20 cellular contexts compared by ENCODE assay signal in genomic region chr13:92538164-92538563, GRCh38.
A peak's percentile ranks its signal among the peaks of the same experiment; 100 is the strongest.
DNase-seq lines count a peak whose midpoint lies in the region; ATAC-seq, FAIRE-seq and TF ChIP-seq lines count a peak whose summit lies in the region.
"Had no signal": no experiment of that assay in that cellular context is flagged by ENCODE, and none has a peak within 500 bp of the region (broad histone marks: within the 10 kb centered on the region; RNA-seq: fewer than 3 reads in every experiment).

No MANE protein-coding gene starts in this region.

- no peaks in the 10 kb centered on the region for H3K27me3 ChIP-seq in mammary epithelial cell (ENCODE audit: insufficient read depth, low read length)
- no peaks in the 10 kb centered on the region for H3K27me3 ChIP-seq in K562 (ENCODE audit: control insufficient read depth in 2 of 2, insufficient read depth in 2 of 2, low read length in 2 of 2)
- H3K27me3 ChIP-seq: BLaER1 treated with 17β-estradiol and CSF1 and Interleukin-3, amounts not matched to agents 10 nM and 100 nM had no signal

- H3K9me3 ChIP-seq in mammary epithelial cell (replicated peaks; ENCODE audit: insufficient read depth, low read length) (no peaks in the 10 kb centered on the region), K562 (replicated peaks; ENCODE audit: control insufficient read depth, insufficient read depth, low read depth, low read length) (no peaks in the 10 kb centered on the region)
- H3K9me3 ChIP-seq: A549; BLaER1 treated with 17β-estradiol and CSF1 and Interleukin-3, amounts not matched to agents 10 nM and 100 nM; Caco-2 had no signal

- H3K27ac ChIP-seq in mammary epithelial cell (ENCODE audit: insufficient read depth, low read depth, low read length), result no peak overlapping the region
- H3K27ac ChIP-seq in K562 (ENCODE audit: extremely low read depth, low read depth, low read length), result no peak overlapping the region
- H3K27ac ChIP-seq: 22Rv1; A549; BLaER1 treated with 17β-estradiol and CSF1 and Interleukin-3, amounts not matched to agents 10 nM and 100 nM; C4-2B had no signal

- no peak overlapping the region for H3K9ac ChIP-seq in mammary epithelial cell (ENCODE audit: insufficient read depth, low read length)
- H3K9ac ChIP-seq in K562 (ENCODE audit: insufficient read depth in 1 of 2, low read depth in 2 of 2, low read length in 2 of 2), result no peak overlapping the region
- H3K9ac ChIP-seq: BLaER1 treated with 17β-estradiol and CSF1 and Interleukin-3, amounts not matched to agents 10 nM and 100 nM had no signal

- dilution Hi-C loops in mammary epithelial cell (cut with HindIII; ENCODE audit: low sequenced_read_pairs), result no loop called here

- H2AFZ ChIP-seq in mammary epithelial cell (ENCODE audit: low read depth, low read length) (no peak overlapping the region), K562 (ENCODE audit: low read depth, low read length) (no peak overlapping the region)

- H3K79me2 ChIP-seq in mammary epithelial cell (ENCODE audit: insufficient read depth, low read length) (no peaks in the 10 kb centered on the region), K562 (ENCODE audit: control insufficient read depth, insufficient read depth, low read length) (no peaks in the 10 kb centered on the region)

- DNase-seq in MCF 10A (ENCODE audit: unreplicated experiment), result no peak
- DNase-seq in mammary epithelial cell, result no peak
- DNase-seq in K562 (ENCODE audit: extremely low read depth in 1 of 4, low spot score in 3 of 4), result no peak
- DNase-seq in mesothelial cell of epicardium (ENCODE audit: low spot score in 2 of 2, unreplicated experiment in 2 of 2), result no peak
- DNase-seq in NAMALWA (ENCODE audit: low spot score), result no peak
- no peak for DNase-seq in HUDEP-2 (lab: John Stamatoyannopoulos, UW; ENCODE audit: unreplicated experiment in 76 of 76)
- DNase-seq: AML-193; Caco-2; Calu3; CD4-positive, alpha-beta T cell; CD8-positive, alpha-beta T cell; DMS79 treated with DMSO at 0.1 percent for 48 hours; GF-D8 had no signal

- FAIRE-seq in K562 (lab: Jason Lieb, UNC), result no peak
- FAIRE-seq: A549, GM12891, GM19239 had no signal

- H3K4me1 Mint-ChIP-seq in MCF 10A (ENCODE audit: insufficient read depth, unreplicated experiment), result peaks cover 16% of the 10 kb centered on the region
- peaks cover 15% of the 10 kb centered on the region for H3K4me1 Mint-ChIP-seq in mesothelial cell of epicardium
- H3K4me1 Mint-ChIP-seq: B cell had no signal

- intact Hi-C loops in MCF 10A (cut with micrococcal nuclease), result no loop called here
- intact Hi-C loops in mammary epithelial cell (cut with micrococcal nuclease), result no loop called here
- intact Hi-C loops in K562 (cut with micrococcal nuclease), result loop anchor here (10.0 kb wide), 1 partner anchor 667 kb away; no protein-coding TSS in a partner anchor

- CTCF ChIA-PET in MCF 10A (lab: Yijun Ruan, JAX), result no interaction called here
- CTCF ChIA-PET in mammary epithelial cell (lab: Charles Lee; ENCODE audit: low non-redundant PET), result no interaction called here
- CTCF ChIA-PET in K562 (lab: Yijun Ruan, JAX; ENCODE audit: low intra/inter-chr PET ratio), result no interaction called here

- H3K9me3 Mint-ChIP-seq in MCF 10A (ENCODE audit: unreplicated experiment) (peaks cover 14% of the 10 kb centered on the region), mesothelial cell of epicardium (peaks cover 38% of the 10 kb centered on the region)

- H3K27me3 Mint-ChIP-seq in MCF 10A (ENCODE audit: insufficient read depth, unreplicated experiment) (no peaks in the 10 kb centered on the region), mesothelial cell of epicardium (ENCODE audit: low read depth) (no peaks in the 10 kb centered on the region)
- H3K27me3 Mint-ChIP-seq: B cell; CD4-positive, alpha-beta T cell had no signal

- TF ChIP-seq EP300 in K562 (IDR thresholded peaks at IDR 0.05; ENCODE audit: low read length), result no peak

- H3K4me1 ChIP-seq in mammary epithelial cell (ENCODE audit: insufficient read depth, low read length) (no peaks in the 10 kb centered on the region), K562 (replicated peaks in 1 of 2; ENCODE audit: control insufficient read depth in 2 of 2, insufficient read depth in 2 of 2, low read length in 2 of 2) (no peaks in the 10 kb centered on the region)
- H3K4me1 ChIP-seq: A549; BLaER1 treated with 17β-estradiol and CSF1 and Interleukin-3, amounts not matched to agents 10 nM and 100 nM; Caco-2 had no signal

- H3K4me3 ChIP-seq in mammary epithelial cell (replicated peaks in 1 of 3; ENCODE audit: insufficient read depth in 1 of 3, low read depth in 2 of 3, low read length in 3 of 3) (no peak overlapping the region), K562 (no peak overlapping the region)
- H3K4me3 ChIP-seq: A549; BLaER1 treated with 17β-estradiol and CSF1 and Interleukin-3, amounts not matched to agents 10 nM and 100 nM had no signal

- no peak for ATAC-seq in K562
- ATAC-seq: A549; CD8-positive, alpha-beta T cell had no signal

- H4K20me1 ChIP-seq in mammary epithelial cell (ENCODE audit: insufficient read depth, low read length) (no peaks in the 10 kb centered on the region), K562 (replicated peaks; ENCODE audit: control insufficient read depth, insufficient read depth, low read length) (no peaks in the 10 kb centered on the region)
- H4K20me1 ChIP-seq: BLaER1 treated with 17β-estradiol and CSF1 and Interleukin-3, amounts not matched to agents 10 nM and 100 nM had no signal

- in situ Hi-C loops in mammary epithelial cell (cut with MboI; ENCODE audit: low sequenced_read_pairs in 2 of 2), result no loop called here
- in situ Hi-C loops in K562 (cut with MboI), result no loop called here

- TF ChIP-seq RAD21 in K562 (CRISPR knock-in tag; conservative IDR thresholded peaks at IDR 0.05 in 1 of 2, IDR thresholded peaks at IDR 0.05 in 1 of 2), result no peak

- H3K4me3 Mint-ChIP-seq in MCF 10A (ENCODE audit: unreplicated experiment), result no peak overlapping the region
- H3K4me3 Mint-ChIP-seq in mesothelial cell of epicardium, result no peak overlapping the region
- H3K4me3 Mint-ChIP-seq: B cell; CD4-positive, alpha-beta T cell; CD8-positive, alpha-beta T cell had no signal

- H3K36me3 Mint-ChIP-seq in MCF 10A (ENCODE audit: insufficient read depth, unreplicated experiment) (no peaks in the 10 kb centered on the region), mesothelial cell of epicardium (peaks cover 15% of the 10 kb centered on the region)
- H3K36me3 Mint-ChIP-seq: CD8-positive, alpha-beta T cell had no signal

- no peaks in the 10 kb centered on the region for H3K36me3 ChIP-seq in mammary epithelial cell (ENCODE audit: insufficient read depth, low read length)
- H3K36me3 ChIP-seq in K562 (ENCODE audit: control insufficient read depth, insufficient read depth, low read length), result no peaks in the 10 kb centered on the region
- H3K36me3 ChIP-seq: BLaER1 treated with 17β-estradiol and CSF1 and Interleukin-3, amounts not matched to agents 10 nM and 100 nM had no signal

- H3K9me1 ChIP-seq in K562 (ENCODE audit: control insufficient read depth, insufficient read depth, low read length), result no peaks in the 10 kb centered on the region

- POLR2A ChIA-PET in MCF 10A (lab: Yijun Ruan, JAX), result no interaction called here
- POLR2A ChIA-PET in K562 (lab: Yijun Ruan, JAX), result no interaction called here

- H3K27ac Mint-ChIP-seq in MCF 10A (ENCODE audit: low read depth, unreplicated experiment) (peak overlapping the region; percentile 47), mesothelial cell of epicardium (peak overlapping the region; percentile 15)
- H3K27ac Mint-ChIP-seq: B cell; CD4-positive, alpha-beta T cell; CD8-positive, alpha-beta T cell had no signal

- BruUV-seq in MCF 10A (replicated peaks; lab: Mats Ljungman, UMichigan) (no TSS peak), mammary epithelial cell (replicated peaks; lab: Mats Ljungman, UMichigan) (no TSS peak), K562 (replicated peaks; lab: Mats Ljungman, UMichigan) (no TSS peak)

- 92% methylated on average over 3 of the region's 3 CpGs for WGBS in mammary epithelial cell (ENCODE audit: low coverage, missing lambda C conversion rate)
- 2% methylated on average over 3 of the region's 3 CpGs for WGBS in K562 (ENCODE audit: insufficient coverage, low coverage, missing lambda C conversion rate)

- no peak for TF ChIP-seq CTCF in MCF 10A (IDR thresholded peaks at IDR 0.05; ENCODE audit: unreplicated experiment)
- no peak for TF ChIP-seq CTCF in mammary epithelial cell (conservative IDR thresholded peaks at IDR 0.05 in 1 of 2, IDR thresholded peaks at IDR 0.05 in 1 of 2; ENCODE audit: extremely low read depth in 1 of 2, insufficient read depth in 1 of 2, low read depth in 1 of 2, low read length in 2 of 2)
- TF ChIP-seq CTCF in K562 (IDR thresholded peaks at IDR 0.05 in 2 of 3, conservative IDR thresholded peaks at IDR 0.05 in 1 of 3; ENCODE audit: insufficient read depth in 2 of 3, low read depth in 1 of 3, low read length in 3 of 3), result no peak
- no peak for TF ChIP-seq CTCF in mesothelial cell of epicardium (IDR thresholded peaks at IDR 0.05; ENCODE audit: unreplicated experiment)

- H3K4me2 ChIP-seq in mammary epithelial cell (ENCODE audit: insufficient read depth, low read depth, low read length) (no peak overlapping the region), K562 (ENCODE audit: insufficient read depth, low read length) (no peak overlapping the region)
- H3K4me2 ChIP-seq: A549; BLaER1 treated with 17β-estradiol and CSF1 and Interleukin-3, amounts not matched to agents 10 nM and 100 nM had no signal

- TF ChIP-seq POLR2A in K562 (conservative IDR thresholded peaks at IDR 0.05), result no peak

TF ChIP-seq in K562, 482 proteins besides CTCF, POLR2A, EP300 and RAD21 (continues in another document):
- 0 out of 4 replicates have a peak, but pooled peaks of 1 of the 2 experiments have one; percentile 20 for TF ChIP-seq ARNT (IDR thresholded peaks at IDR 0.05)
- TF ChIP-seq, protein P1, sequence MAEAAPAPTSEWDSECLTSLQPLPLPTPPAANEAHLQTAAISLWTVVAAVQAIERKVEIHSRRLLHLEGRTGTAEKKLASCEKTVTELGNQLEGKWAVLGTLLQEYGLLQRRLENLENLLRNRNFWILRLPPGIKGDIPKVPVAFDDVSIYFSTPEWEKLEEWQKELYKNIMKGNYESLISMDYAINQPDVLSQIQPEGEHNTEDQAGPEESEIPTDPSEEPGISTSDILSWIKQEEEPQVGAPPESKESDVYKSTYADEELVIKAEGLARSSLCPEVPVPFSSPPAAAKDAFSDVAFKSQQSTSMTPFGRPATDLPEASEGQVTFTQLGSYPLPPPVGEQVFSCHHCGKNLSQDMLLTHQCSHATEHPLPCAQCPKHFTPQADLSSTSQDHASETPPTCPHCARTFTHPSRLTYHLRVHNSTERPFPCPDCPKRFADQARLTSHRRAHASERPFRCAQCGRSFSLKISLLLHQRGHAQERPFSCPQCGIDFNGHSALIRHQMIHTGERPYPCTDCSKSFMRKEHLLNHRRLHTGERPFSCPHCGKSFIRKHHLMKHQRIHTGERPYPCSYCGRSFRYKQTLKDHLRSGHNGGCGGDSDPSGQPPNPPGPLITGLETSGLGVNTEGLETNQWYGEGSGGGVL (CRISPR knock-in tag; IDR thresholded peaks at IDR 0.05), result peak; percentile 39; the same call in 1 of the 2 replicates
